Comparison of ENCODE assay signal across 18 cellular contexts in the genomic region with DNA sequence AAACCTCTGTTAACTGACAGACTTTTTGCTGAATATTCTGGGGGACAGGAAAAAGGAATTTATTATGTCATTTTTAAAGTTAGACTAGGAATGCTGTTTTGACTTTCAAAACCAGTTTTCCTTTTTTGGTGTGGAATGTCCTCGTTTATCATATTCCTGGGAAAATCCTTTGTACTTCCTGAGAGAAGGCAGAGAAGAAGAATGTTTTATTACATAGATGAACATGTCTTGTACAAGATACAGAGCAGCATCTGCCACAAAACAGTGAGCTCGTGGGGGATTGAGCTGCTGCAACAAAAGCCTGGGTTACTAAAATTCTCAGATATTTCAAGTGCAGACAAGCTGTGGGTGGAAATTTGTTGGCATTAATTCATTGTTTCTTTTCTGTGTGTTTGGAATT. TPM values are rescaled to one million over a fixed set of nuclear protein-coding genes. Genes with fewer than 3 reads are reported as not detected.
A peak's percentile ranks its signal among the peaks of the same experiment; 100 is the strongest.
DNase-seq lines count a peak whose midpoint lies in the region; ATAC-seq and TF ChIP-seq lines count a peak whose summit lies in the region.
"Had no signal": no experiment of that assay in that cellular context is flagged by ENCODE, and none has a peak within 500 bp of the region (broad histone marks: within the 10 kb centered on the region; RNA-seq: fewer than 3 reads in every experiment).

No MANE protein-coding gene starts in this region.

- WGBS in testis, 2 donors = 35% methylated on average over 2 of the region's 2 CpGs

- no peak for DNase-seq in MCF 10A (ENCODE audit: unreplicated experiment)
- DNase-seq in breast epithelium (ENCODE audit: low spot score in 2 of 2) = no peak
- DNase-seq in coronary artery (ENCODE audit: low spot score) = no peak
- peak; percentile 37 to 68 for DNase-seq in lung microvascular endothelial cell (ENCODE audit: low read depth in 2 of 2)
- DNase-seq in testis = no peak
- no peak for DNase-seq in activated naive CD8-positive, alpha-beta T cell treated with anti-CD3 and anti-CD28 coated beads for 36 hours
- no peak for DNase-seq in NCI-H2107 treated with DMSO at 0.1 percent for 48 hours (lab: John Stamatoyannopoulos, UW; ENCODE audit: unreplicated experiment)
- DNase-seq: activated CD4-positive, alpha-beta memory T cell treated with anti-CD3 and anti-CD28 coated beads for 36 hours; activated effector memory CD4-positive, alpha-beta T cell treated with anti-CD3 and anti-CD28 coated beads, Interleukin-2, amount 50 U/mL, for 16 hours; COR-L47; naive thymus-derived CD4-positive, alpha-beta T cell; NCI-H1436; NCI-H526; T-helper 2 cell; upper lobe of left lung had no signal

- H3K4me3 Mint-ChIP-seq in MCF 10A (ENCODE audit: unreplicated experiment) = no peak overlapping the region
- H3K4me3 Mint-ChIP-seq in activated naive CD8-positive, alpha-beta T cell treated with anti-CD3 and anti-CD28 coated beads for 36 hours = no peak overlapping the region
- H3K4me3 Mint-ChIP-seq: activated CD4-positive, alpha-beta memory T cell treated with anti-CD3 and anti-CD28 coated beads for 36 hours; naive thymus-derived CD4-positive, alpha-beta T cell had no signal

- H3K4me1 ChIP-seq in breast epithelium (no peaks in the 10 kb centered on the region), testis (peaks cover 9% of the 10 kb centered on the region)

- POLR2A ChIA-PET in MCF 10A (lab: Yijun Ruan, JAX) = interaction anchor here (0.6 to 1.4 kb wide), 4 partner anchors 15 to 37 kb away, joined by 3 to 4 read pairs (median 3); no protein-coding TSS in a partner anchor

- H3K27me3 ChIP-seq in breast epithelium = no peaks in the 10 kb centered on the region
- no peaks in the 10 kb centered on the region for H3K27me3 ChIP-seq in testis
- H3K27me3 ChIP-seq: cardiac muscle cell, upper lobe of left lung had no signal

- no peaks in the 10 kb centered on the region for H3K9me3 Mint-ChIP-seq in MCF 10A (ENCODE audit: unreplicated experiment)
- H3K9me3 Mint-ChIP-seq in activated naive CD8-positive, alpha-beta T cell treated with anti-CD3 and anti-CD28 coated beads for 36 hours = no peaks in the 10 kb centered on the region
- H3K9me3 Mint-ChIP-seq: activated CD4-positive, alpha-beta memory T cell treated with anti-CD3 and anti-CD28 coated beads for 36 hours; naive thymus-derived CD4-positive, alpha-beta T cell had no signal

- peaks cover 8% of the 10 kb centered on the region for H3K36me3 Mint-ChIP-seq in MCF 10A (ENCODE audit: insufficient read depth, unreplicated experiment)
- H3K36me3 Mint-ChIP-seq in activated naive CD8-positive, alpha-beta T cell treated with anti-CD3 and anti-CD28 coated beads for 36 hours = peaks cover 7% of the 10 kb centered on the region

- H3K9me3 ChIP-seq in breast epithelium (no peaks in the 10 kb centered on the region), testis (no peaks in the 10 kb centered on the region)
- H3K9me3 ChIP-seq: upper lobe of left lung had no signal

- intact Hi-C loops in MCF 10A (cut with micrococcal nuclease) (no loop called here), breast epithelium (cut with DNase I; ENCODE audit: low total_unique reads) (no loop called here), testis (cut with DNase I; ENCODE audit: low total_unique reads) (no loop called here)

- H3K36me3 ChIP-seq in breast epithelium (no peaks in the 10 kb centered on the region), testis (ENCODE audit: low read depth, missing control alignments) (no peaks in the 10 kb centered on the region)

- H3K27me3 Mint-ChIP-seq in MCF 10A (ENCODE audit: insufficient read depth, unreplicated experiment) = no peaks in the 10 kb centered on the region
- no peaks in the 10 kb centered on the region for H3K27me3 Mint-ChIP-seq in activated naive CD8-positive, alpha-beta T cell treated with anti-CD3 and anti-CD28 coated beads for 36 hours
- H3K27me3 Mint-ChIP-seq: activated CD4-positive, alpha-beta memory T cell treated with anti-CD3 and anti-CD28 coated beads for 36 hours; naive thymus-derived CD4-positive, alpha-beta T cell had no signal

- TF ChIP-seq POLR2A in breast epithelium (IDR thresholded peaks at IDR 0.05) (no peak), testis (IDR thresholded peaks at IDR 0.05) (no peak)

- no peak for TF ChIP-seq CTCF in MCF 10A (IDR thresholded peaks at IDR 0.05; ENCODE audit: unreplicated experiment)
- TF ChIP-seq CTCF in breast epithelium (IDR thresholded peaks at IDR 0.05) = no peak
- TF ChIP-seq CTCF in coronary artery (IDR thresholded peaks at IDR 0.05) = no peak
- no peak for TF ChIP-seq CTCF in testis (IDR thresholded peaks at IDR 0.05)

- H3K4me3 ChIP-seq in breast epithelium (no peak overlapping the region), coronary artery (peak overlapping the region; percentile 51), testis (no peak overlapping the region)
- H3K4me3 ChIP-seq: cardiac muscle cell, upper lobe of left lung had no signal

- peaks cover 14% of the 10 kb centered on the region for H3K4me1 Mint-ChIP-seq in MCF 10A (ENCODE audit: insufficient read depth, unreplicated experiment)
- no peaks in the 10 kb centered on the region for H3K4me1 Mint-ChIP-seq in activated naive CD8-positive, alpha-beta T cell treated with anti-CD3 and anti-CD28 coated beads for 36 hours

- CTCF ChIA-PET in MCF 10A (lab: Yijun Ruan, JAX) = no interaction called here

- H3K27ac ChIP-seq in breast epithelium (no peak overlapping the region), coronary artery (peak overlapping the region; percentile 70 to 77), testis (peak overlapping the region; percentile 24 to 62)
- H3K27ac ChIP-seq: cardiac muscle cell, epithelial cell of prostate had no signal

- peak overlapping the region; percentile 42 for H3K27ac Mint-ChIP-seq in MCF 10A (ENCODE audit: low read depth, unreplicated experiment)
- H3K27ac Mint-ChIP-seq in activated naive CD8-positive, alpha-beta T cell treated with anti-CD3 and anti-CD28 coated beads for 36 hours = no peak overlapping the region
- H3K27ac Mint-ChIP-seq: activated CD4-positive, alpha-beta memory T cell treated with anti-CD3 and anti-CD28 coated beads for 36 hours; naive thymus-derived CD4-positive, alpha-beta T cell had no signal

- ATAC-seq in GM18858 (IDR thresholded peaks at IDR 0.05; ENCODE audit: unreplicated experiment) = no peak
- ATAC-seq: naive thymus-derived CD4-positive, alpha-beta T cell had no signal

- no TSS peak for BruUV-seq in MCF 10A (replicated peaks; lab: Mats Ljungman, UMichigan)

RNA-seq across cellular contexts. Expression of a gene that starts 20.2 kb away (rescaled TPM):
- total RNA-seq in MCF 10A (2022) (14.0 and 19.2 TPM in 2 replicates), breast epithelium (10 to 100 TPM; 11.7 to 27.4 (median 20.6) TPM), lung microvascular endothelial cell (22.0 and 30.3 TPM in 2 replicates), testis (10 to 100 TPM; 16.9 to 20.0 TPM)
- polyA plus RNA-seq in testis (ENCODE audit: insufficient read depth, low read depth, low replicate concordance) = 15.0 TPM
- 10 to 100 TPM; 15.3 to 15.5 TPM for total RNA-seq in activated naive CD8-positive, alpha-beta T cell treated with anti-CD3 and anti-CD28 coated beads for 36 hours

Comparison
In these comparisons a context has a peak if more than half of its experiments do, and no peak if none do; other contexts are left out.
1. DNase-seq: peak in lung microvascular endothelial cell (2 of 2); none in MCF 10A (single experiment), breast epithelium (0 of 2), coronary artery (single experiment), testis (single experiment), activated naive CD8-positive, alpha-beta T cell treated with anti-CD3 and anti-CD28 coated beads for 36 hours (single experiment) and NCI-H2107 treated with DMSO at 0.1 percent for 48 hours (single experiment).
2. H3K27ac ChIP-seq: peak in coronary artery (2 of 2) and testis (2 of 2); none in breast epithelium (0 of 2).